Comparison of ENCODE assay signal across 15 cellular contexts in genomic region chr18:27789406-27789805, GRCh38.
A peak's percentile ranks its signal among the peaks of the same experiment; 100 is the strongest.
DNase-seq lines count a peak whose midpoint lies in the region; TF ChIP-seq lines count a peak whose summit lies in the region.
"Had no signal": no experiment of that assay in that cellular context is flagged by ENCODE, and none has a peak within 500 bp of the region (broad histone marks: within the 10 kb centered on the region; RNA-seq: fewer than 3 reads in every experiment).

No MANE protein-coding gene starts in this region.

- TF ChIP-seq POLR2A in breast epithelium (IDR thresholded peaks at IDR 0.05) = no peak

- no peaks in the 10 kb centered on the region for H3K79me2 ChIP-seq in mammary epithelial cell (ENCODE audit: insufficient read depth, low read length)

- in situ Hi-C loops in mammary epithelial cell (cut with MboI; ENCODE audit: low sequenced_read_pairs in 2 of 2) = no loop called here

- no peak overlapping the region for H3K9ac ChIP-seq in mammary epithelial cell (ENCODE audit: insufficient read depth, low read length)

- H3K36me3 ChIP-seq in mammary epithelial cell (ENCODE audit: insufficient read depth, low read length) (no peaks in the 10 kb centered on the region), breast epithelium (no peaks in the 10 kb centered on the region), H7 (replicated peaks; ENCODE audit: control insufficient read depth, insufficient read depth, low read length) (no peaks in the 10 kb centered on the region)
- H3K36me3 ChIP-seq: HAP-1 had no signal

- POLR2A ChIA-PET in RWPE1 (lab: Yijun Ruan, JAX; ENCODE audit: low non-redundant PET) = no interaction called here

- TF ChIP-seq CTCF in mammary epithelial cell (conservative IDR thresholded peaks at IDR 0.05 in 1 of 2, IDR thresholded peaks at IDR 0.05 in 1 of 2; ENCODE audit: extremely low read depth in 1 of 2, insufficient read depth in 1 of 2, low read depth in 1 of 2, low read length in 2 of 2) = peak in 1 of 2 donors; percentile 10
- no peak for TF ChIP-seq CTCF in breast epithelium (IDR thresholded peaks at IDR 0.05)
- TF ChIP-seq CTCF in RWPE1 (conservative IDR thresholded peaks at IDR 0.05; ENCODE audit: low read depth) = no peak

- H2AFZ ChIP-seq in mammary epithelial cell (ENCODE audit: low read depth, low read length) = no peak overlapping the region

- H3K4me1 Mint-ChIP-seq in activated T-helper 1 cell treated with anti-CD3 and anti-CD28 coated beads, Interleukin-12 subunit alpha, Interleukin-12 subunit beta, Interleukin-2, Interleukin-4 antibody, amounts not matched to agents 30 ng/mL and 10 ng/mL and 1 ng/mL, durations not matched to agents 14 hours and 24 hours and 36 hours (ENCODE audit: low read depth) = no peaks in the 10 kb centered on the region

- H3K27me3 ChIP-seq in mammary epithelial cell (ENCODE audit: insufficient read depth, low read length) (no peaks in the 10 kb centered on the region), breast epithelium (no peaks in the 10 kb centered on the region), H7 (ENCODE audit: control insufficient read depth, insufficient read depth, low read length) (no peaks in the 10 kb centered on the region)

- no peaks in the 10 kb centered on the region for H3K36me3 Mint-ChIP-seq in activated T-helper 1 cell treated with anti-CD3 and anti-CD28 coated beads, Interleukin-12 subunit alpha, Interleukin-12 subunit beta, Interleukin-2, Interleukin-4 antibody, amounts not matched to agents 30 ng/mL and 10 ng/mL and 1 ng/mL, durations not matched to agents 14 hours and 24 hours and 36 hours (ENCODE audit: low read depth)

- 89% methylated on average over 1 of the region's 1 CpG for WGBS in mammary epithelial cell (ENCODE audit: low coverage, missing lambda C conversion rate)

- intact Hi-C loops in mammary epithelial cell (cut with micrococcal nuclease) = loop anchor here (10.0 kb wide), 1 partner anchor 85 kb away; no protein-coding TSS in a partner anchor
- intact Hi-C loops in breast epithelium (cut with DNase I; ENCODE audit: low total_unique reads) = no loop called here
- intact Hi-C loops in activated T-helper 1 cell treated with anti-CD3 and anti-CD28 coated beads, Interleukin-12 subunit alpha, Interleukin-12 subunit beta, Interleukin-2, Interleukin-4 antibody, amounts not matched to agents 30 ng/mL and 10 ng/mL and 1 ng/mL, durations not matched to agents 14 hours and 24 hours and 36 hours (cut with micrococcal nuclease) = no loop called here
- intact Hi-C loops in posterior vena cava (cut with DNase I) = no loop called here

- no peak overlapping the region for H3K27ac Mint-ChIP-seq in activated T-helper 1 cell treated with anti-CD3 and anti-CD28 coated beads, Interleukin-12 subunit alpha, Interleukin-12 subunit beta, Interleukin-2, Interleukin-4 antibody, amounts not matched to agents 30 ng/mL and 10 ng/mL and 1 ng/mL, durations not matched to agents 14 hours and 24 hours and 36 hours

- H3K9me3 ChIP-seq in mammary epithelial cell (replicated peaks; ENCODE audit: insufficient read depth, low read length) (no peaks in the 10 kb centered on the region), breast epithelium (no peaks in the 10 kb centered on the region)
- H3K9me3 ChIP-seq: HAP-1 had no signal

- dilution Hi-C loops in mammary epithelial cell (cut with HindIII; ENCODE audit: low sequenced_read_pairs) = no loop called here

- BruUV-seq in mammary epithelial cell (replicated peaks; lab: Mats Ljungman, UMichigan) = no TSS peak

- H3K4me3 Mint-ChIP-seq in activated T-helper 1 cell treated with anti-CD3 and anti-CD28 coated beads, Interleukin-12 subunit alpha, Interleukin-12 subunit beta, Interleukin-2, Interleukin-4 antibody, amounts not matched to agents 30 ng/mL and 10 ng/mL and 1 ng/mL, durations not matched to agents 14 hours and 24 hours and 36 hours = no peak overlapping the region

- no peak overlapping the region for H3K4me3 ChIP-seq in mammary epithelial cell (replicated peaks in 1 of 3; ENCODE audit: insufficient read depth in 1 of 3, low read depth in 2 of 3, low read length in 3 of 3)
- no peak overlapping the region for H3K4me3 ChIP-seq in breast epithelium
- no peak overlapping the region for H3K4me3 ChIP-seq in H7 (ENCODE audit: insufficient read depth, low read depth, low read length)
- H3K4me3 ChIP-seq: HAP-1, SK-N-MC had no signal

- H3K4me1 ChIP-seq in mammary epithelial cell (ENCODE audit: insufficient read depth, low read length) = peaks cover 6% of the 10 kb centered on the region
- no peaks in the 10 kb centered on the region for H3K4me1 ChIP-seq in breast epithelium

- H3K4me2 ChIP-seq in mammary epithelial cell (ENCODE audit: insufficient read depth, low read depth, low read length) = peak overlapping the region; percentile 20

- H4K20me1 ChIP-seq in mammary epithelial cell (ENCODE audit: insufficient read depth, low read length) = no peaks in the 10 kb centered on the region

- no peak overlapping the region for H3K27ac ChIP-seq in mammary epithelial cell (ENCODE audit: insufficient read depth, low read depth, low read length)
- H3K27ac ChIP-seq in breast epithelium = no peak overlapping the region
- no peak overlapping the region for H3K27ac ChIP-seq in RWPE1
- H3K27ac ChIP-seq: C4-2B, SK-N-MC had no signal

- CTCF ChIA-PET in mammary epithelial cell (lab: Charles Lee; ENCODE audit: low non-redundant PET) = no interaction called here
- CTCF ChIA-PET in RWPE1 (lab: Yijun Ruan, JAX) = no interaction called here

- H3K9me3 Mint-ChIP-seq in activated T-helper 1 cell treated with anti-CD3 and anti-CD28 coated beads, Interleukin-12 subunit alpha, Interleukin-12 subunit beta, Interleukin-2, Interleukin-4 antibody, amounts not matched to agents 30 ng/mL and 10 ng/mL and 1 ng/mL, durations not matched to agents 14 hours and 24 hours and 36 hours = peaks cover 4% of the 10 kb centered on the region

- peak; percentile 91 for DNase-seq in mammary epithelial cell
- no peak for DNase-seq in breast epithelium (ENCODE audit: low spot score in 2 of 2)
- DNase-seq in NCI-H2196 (lab: John Stamatoyannopoulos, UW; ENCODE audit: unreplicated experiment) = peak; percentile 61
- DNase-seq in RWPE1 (ENCODE audit: low spot score) = peak; percentile 69
- peak; percentile 15 for DNase-seq in myocyte (ENCODE audit: low read depth)
- no peak for DNase-seq in activated T-helper 1 cell treated with anti-CD3 and anti-CD28 coated beads, Interleukin-12 subunit alpha, Interleukin-12 subunit beta, Interleukin-2, Interleukin-4 antibody, amounts not matched to agents 30 ng/mL and 10 ng/mL and 1 ng/mL, durations not matched to agents 14 hours and 24 hours and 36 hours (ENCODE audit: low spot score)
- no peak for DNase-seq in posterior vena cava (ENCODE audit: low spot score)
- DNase-seq in H7 = no peak
- DNase-seq: KBM-7, NCI-H1436 treated with DMSO at 0.1 percent for 48 hours, NCI-H524, T-helper 9 cell had no signal

- H3K27me3 Mint-ChIP-seq in activated T-helper 1 cell treated with anti-CD3 and anti-CD28 coated beads, Interleukin-12 subunit alpha, Interleukin-12 subunit beta, Interleukin-2, Interleukin-4 antibody, amounts not matched to agents 30 ng/mL and 10 ng/mL and 1 ng/mL, durations not matched to agents 14 hours and 24 hours and 36 hours (ENCODE audit: insufficient read depth) = no peaks in the 10 kb centered on the region

Comparison
In these comparisons a context has a peak if more than half of its experiments do, and no peak if none do; other contexts are left out.
1. DNase-seq: peak in mammary epithelial cell (single experiment), NCI-H2196 (single experiment), RWPE1 (single experiment) and myocyte (single experiment); none in breast epithelium (0 of 2), activated T-helper 1 cell treated with anti-CD3 and anti-CD28 coated beads, Interleukin-12 subunit alpha, Interleukin-12 subunit beta, Interleukin-2, Interleukin-4 antibody, amounts not matched to agents 30 ng/mL and 10 ng/mL and 1 ng/mL, durations not matched to agents 14 hours and 24 hours and 36 hours (single experiment), posterior vena cava (single experiment) and H7 (single experiment).